Comparison of ENCODE assay signal across 8 cellular contexts in genomic region chr1:2227341-2228156, GRCh38. TPM values are rescaled to one million over a fixed set of nuclear protein-coding genes. Genes with fewer than 3 reads are reported as not detected.
A peak's percentile ranks its signal among the peaks of the same experiment; 100 is the strongest.
DNase-seq lines count a peak whose midpoint lies in the region; ATAC-seq and TF ChIP-seq lines count a peak whose summit lies in the region.

No MANE protein-coding gene starts in this region.

- H3K4me3 ChIP-seq in heart left ventricle: peak overlapping the region; percentile 58 to 96 (median 85)
- H3K4me3 ChIP-seq in transverse colon: peak overlapping the region; percentile 86 to 97 (median 95)

- 0% methylated on average over 68 to 122 of the region's 130 CpGs for WGBS in adipose tissue, 3 donors
- WGBS in heart left ventricle, 4 donors: 0% methylated on average over 8 to 130 of the region's 130 CpGs; no CpG with 5 or more reads in 1 of the 4 donors
- 0% methylated on average over 59 of the region's 130 CpGs; no CpG with 5 or more reads in 1 of the 2 donors for WGBS in transverse colon (ENCODE audit: low coverage in 1 of 2), 2 donors

- ATAC-seq in HG02798 (IDR thresholded peaks at IDR 0.05; ENCODE audit: poor library complexity, unreplicated experiment) (peak; percentile 93), heart left ventricle (peak; percentile 83 to 93 (median 86))

- intact Hi-C loops in heart left ventricle (cut with DNase I) (loop anchor here in 4 of 10 donors (1.0 to 5.0 kb wide), 3 partner anchors 14 to 85 kb away; no protein-coding TSS in a partner anchor), transverse colon (cut with DNase I; ENCODE audit: low total_unique reads) (no loop called here)

- peaks cover 0 to 52% (median 31%) of the 10 kb centered on the region in 12 donors for H3K4me1 ChIP-seq in heart left ventricle
- peaks cover 8 to 43% (median 39%) of the 10 kb centered on the region in 4 donors for H3K4me1 ChIP-seq in transverse colon

- TF ChIP-seq EP300 in transverse colon (IDR thresholded peaks at IDR 0.05; ENCODE audit: low read depth): no peak

- no peaks in the 10 kb centered on the region for H3K27me3 ChIP-seq in heart left ventricle
- no peaks in the 10 kb centered on the region for H3K27me3 ChIP-seq in transverse colon

- no peaks in the 10 kb centered on the region for H3K9me3 ChIP-seq in heart left ventricle
- H3K9me3 ChIP-seq in transverse colon: no peaks in the 10 kb centered on the region

- in situ Hi-C loops in GM13976 (cut with MboI; ENCODE audit: low sequenced_read_pairs, unreplicated experiment) (no loop called here), transverse colon (cut with MboI; ENCODE audit: low pct_ligation_motif_present in 1 of 4, low pct_unique_long_range_greater_than_20kb in 1 of 4, low sequenced_read_pairs in 3 of 4) (no loop called here)

- no peaks in the 10 kb centered on the region for H3K36me3 ChIP-seq in heart left ventricle
- H3K36me3 ChIP-seq in transverse colon: no peaks in the 10 kb centered on the region

- H3K27ac ChIP-seq in adipose tissue (ENCODE audit: low read depth, low read length) (peak overlapping the region; percentile 83), heart left ventricle (peak overlapping the region; percentile 98 to 100 (median 100)), transverse colon (peak overlapping the region; percentile 98 to 100 (median 100))

- peak; percentile 9 for TF ChIP-seq CTCF in GM13976 (IDR thresholded peaks at IDR 0.05; ENCODE audit: borderline replicate concordance, control extremely low read depth, extremely low read depth, insufficient read depth, missing control alignments)
- peak in 1 of 12 donors; percentile 14 for TF ChIP-seq CTCF in heart left ventricle (IDR thresholded peaks at IDR 0.05)
- no peak for TF ChIP-seq CTCF in transverse colon (IDR thresholded peaks at IDR 0.05)

- DNase-seq in GM13976 (ENCODE audit: low spot score) (peak; percentile 100), NCI-H1417 treated with DMSO at 0.1 percent for 48 hours (lab: John Stamatoyannopoulos, UW) (peak; percentile 62), SW480 (ENCODE audit: low spot score) (peak; percentile 95), heart left ventricle (peak; percentile 96 to 99 (median 97)), pons (ENCODE audit: low spot score) (peak; percentile 90), transverse colon (peak; percentile 97)

- TF ChIP-seq POLR2A in heart left ventricle (IDR thresholded peaks at IDR 0.05) (peak; percentile 19 to 86), transverse colon (IDR thresholded peaks at IDR 0.05) (peak; percentile 74)

RNA-seq across cellular contexts. Expression of gene SKI, which starts 0.6 kb away (rescaled TPM):
- polyA plus RNA-seq in adipose tissue: 10 to 100 TPM in 2 of 3 donors, 1 to 10 TPM in 1; 9.5 to 69.2 (median 36.3) TPM
- total RNA-seq in heart left ventricle: 10 to 100 TPM; 28.8 to 52.7 (median 41.3) TPM
- polyA plus RNA-seq in heart left ventricle: 10 to 100 TPM; 16.9 to 28.7 TPM
- total RNA-seq in transverse colon: 10 to 100 TPM; 24.4 to 52.4 (median 32.2) TPM

RNA-seq across cellular contexts. Expression of gene FAAP20, which starts 33.0 kb away (rescaled TPM):
- polyA plus RNA-seq in adipose tissue (10 to 100 TPM; 30.4 to 69.3 (median 62.6) TPM), heart left ventricle (10 to 100 TPM; 57.3 to 61.3 TPM)
- total RNA-seq in heart left ventricle (10 to 100 TPM; 20.9 to 50.8 (median 34.8) TPM), transverse colon (10 to 100 TPM; 19.4 to 84.5 (median 34.9) TPM)

Comparison
In these comparisons a context has a peak if more than half of its experiments do, and no peak if none do; other contexts are left out.
1. Peak in every context shown above with its lines: DNase-seq, ATAC-seq, H3K4me3 ChIP-seq and H3K27ac ChIP-seq.